Comparison of ENCODE assay signal across 22 cellular contexts in the genomic region with DNA sequence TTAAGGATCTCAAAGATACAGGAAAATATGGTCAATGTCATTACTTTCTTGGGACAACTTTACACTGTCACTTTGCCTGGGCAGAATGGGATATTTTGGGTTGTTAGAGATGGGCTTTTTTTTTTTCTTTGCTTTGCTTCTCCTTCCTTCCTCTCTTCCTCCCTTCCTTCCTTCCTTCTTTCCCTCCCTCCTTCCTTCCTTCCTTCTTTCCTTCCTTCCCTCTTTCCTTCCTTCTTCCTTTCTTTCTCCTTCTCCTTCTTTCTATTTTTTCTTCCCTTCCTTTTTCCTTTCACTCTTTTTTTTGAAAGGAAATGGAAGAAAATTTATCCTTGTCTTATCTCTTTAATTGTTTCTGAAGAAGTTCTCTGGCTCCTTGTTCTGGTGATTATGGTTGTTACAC.
DNase-seq lines count a peak whose midpoint lies in the region; ATAC-seq, FAIRE-seq and TF ChIP-seq lines count a peak whose summit lies in the region.
"Had no signal": no experiment of that assay in that cellular context is flagged by ENCODE, and none has a peak within 500 bp of the region (broad histone marks: within the 10 kb centered on the region; RNA-seq: fewer than 3 reads in every experiment).

No MANE protein-coding gene starts in this region.

- H3K27ac ChIP-seq in HEK293 (ENCODE audit: extremely low read depth, low read depth, low read length) = no peak overlapping the region
- no peak overlapping the region for H3K27ac ChIP-seq in astrocyte (ENCODE audit: low read depth, low read length)
- H3K27ac ChIP-seq in endothelial cell of umbilical vein (ENCODE audit: insufficient read depth, low read depth, low read length) = no peak overlapping the region
- no peak overlapping the region for H3K27ac ChIP-seq in Karpas-422 (ENCODE audit: low read length)
- H3K27ac ChIP-seq: BLaER1 had no signal

- no peak overlapping the region for H3K4me3 ChIP-seq in HEK293 (ENCODE audit: low read depth, low read length)
- no peak overlapping the region for H3K4me3 ChIP-seq in astrocyte (ENCODE audit: insufficient read depth, low read depth, low read length)
- no peak overlapping the region for H3K4me3 ChIP-seq in endothelial cell of umbilical vein (replicated peaks in 1 of 3; ENCODE audit: insufficient read depth in 1 of 3, low read depth in 1 of 3, low read length in 3 of 3)
- no peak overlapping the region for H3K4me3 ChIP-seq in Karpas-422 (ENCODE audit: low read length)
- H3K4me3 ChIP-seq: BLaER1 had no signal

- ATAC-seq in stimulated activated memory B cell treated with anti-CD40 and anti-IgM and Interleukin-4, amounts not matched to agents 10 μg/mL and 1 μg/mL and 100 μg/mL, for 72 hours = no peak

- DNase-seq in astrocyte (ENCODE audit: low read depth) (no peak), endothelial cell of umbilical vein (ENCODE audit: low read depth, low spot score) (no peak), middle frontal gyrus (ENCODE audit: extremely low spot score, low spot score) (no peak), NCI-H69 (lab: John Stamatoyannopoulos, UW) (no peak), urothelium cell line (ENCODE audit: low spot score) (no peak), Karpas-422 (no peak)
- DNase-seq: 8988T; ACHN; BE2C; C1 segment of cervical spinal cord; CD4-positive, alpha-beta memory T cell; CD4-positive, CD25-positive, alpha-beta regulatory T cell; CD8-positive, alpha-beta memory T cell; COR-L47; GF-D8 had no signal

- peak overlapping the region; percentile 75 for H3K27ac Mint-ChIP-seq in astrocyte (ENCODE audit: unreplicated experiment)
- peak overlapping the region; percentile 28 for H3K27ac Mint-ChIP-seq in stimulated activated memory B cell treated with anti-CD40 and anti-IgM and Interleukin-4, amounts not matched to agents 10 μg/mL and 1 μg/mL and 100 μg/mL, for 72 hours
- H3K27ac Mint-ChIP-seq: CD4-positive, alpha-beta memory T cell; CD8-positive, alpha-beta memory T cell had no signal

- no TSS peak for BruUV-seq in endothelial cell of umbilical vein (replicated peaks; lab: Mats Ljungman, UMichigan)

- no peaks in the 10 kb centered on the region for H3K36me3 ChIP-seq in HEK293 (ENCODE audit: control insufficient read depth in 2 of 2, insufficient read depth in 1 of 2, low read length in 2 of 2)
- no peaks in the 10 kb centered on the region for H3K36me3 ChIP-seq in astrocyte (ENCODE audit: insufficient read depth, low read length)
- H3K36me3 ChIP-seq in endothelial cell of umbilical vein (ENCODE audit: control insufficient read depth in 2 of 2, extremely low read depth in 1 of 2, insufficient read depth in 2 of 2, low read length in 2 of 2) = no peaks in the 10 kb centered on the region
- H3K36me3 ChIP-seq in Karpas-422 (ENCODE audit: insufficient read depth, low read length) = no peaks in the 10 kb centered on the region
- H3K36me3 ChIP-seq: BE2C, BLaER1 had no signal

- H3K9me3 ChIP-seq in HEK293 (ENCODE audit: control insufficient read depth, insufficient read depth, low read depth, low read length) (no peaks in the 10 kb centered on the region), astrocyte (ENCODE audit: insufficient read depth, low read depth, low read length) (no peaks in the 10 kb centered on the region), endothelial cell of umbilical vein (replicated peaks; ENCODE audit: control insufficient read depth, insufficient read depth, low read length) (no peaks in the 10 kb centered on the region), Karpas-422 (ENCODE audit: low read length) (no peaks in the 10 kb centered on the region; the same call in 1 of the 2 replicates)
- H3K9me3 ChIP-seq: BE2C had no signal

- CTCF ChIA-PET in HEK293 (lab: Yijun Ruan, JAX) (no interaction called here), endothelial cell of umbilical vein (lab: Charles Lee) (no interaction called here)

- FAIRE-seq in astrocyte (lab: Jason Lieb, UNC) (no peak), endothelial cell of umbilical vein (lab: Jason Lieb, UNC) (peak; percentile 8), urothelium cell line (lab: Jason Lieb, UNC) (no peak)
- FAIRE-seq: A204.1, G401.6, GM12891 had no signal

- intact Hi-C loops in endothelial cell of umbilical vein (cut with micrococcal nuclease) = no loop called here

- H3K4me3 Mint-ChIP-seq in astrocyte (ENCODE audit: unreplicated experiment) = no peak overlapping the region
- no peak overlapping the region for H3K4me3 Mint-ChIP-seq in stimulated activated memory B cell treated with anti-CD40 and anti-IgM and Interleukin-4, amounts not matched to agents 10 μg/mL and 1 μg/mL and 100 μg/mL, for 72 hours
- H3K4me3 Mint-ChIP-seq: CD14-positive monocyte; CD4-positive, alpha-beta memory T cell; CD4-positive, CD25-positive, alpha-beta regulatory T cell; CD8-positive, alpha-beta memory T cell had no signal

- no peak overlapping the region for H2AFZ ChIP-seq in astrocyte (ENCODE audit: low read depth, low read length)
- H2AFZ ChIP-seq in endothelial cell of umbilical vein (ENCODE audit: low read depth, low read length) = no peak overlapping the region
- H2AFZ ChIP-seq in Karpas-422 (ENCODE audit: low read length) = no peak overlapping the region

- H3K27me3 Mint-ChIP-seq in astrocyte (ENCODE audit: low read depth, unreplicated experiment) = no peaks in the 10 kb centered on the region
- H3K27me3 Mint-ChIP-seq in stimulated activated memory B cell treated with anti-CD40 and anti-IgM and Interleukin-4, amounts not matched to agents 10 μg/mL and 1 μg/mL and 100 μg/mL, for 72 hours = peaks cover 12% of the 10 kb centered on the region

- no peaks in the 10 kb centered on the region for H3K9me1 ChIP-seq in endothelial cell of umbilical vein (replicated peaks; ENCODE audit: control insufficient read depth, extremely low read depth, insufficient read depth, low read length)

- H3K36me3 Mint-ChIP-seq in astrocyte (ENCODE audit: low read depth, unreplicated experiment) = no peaks in the 10 kb centered on the region
- H3K36me3 Mint-ChIP-seq in stimulated activated memory B cell treated with anti-CD40 and anti-IgM and Interleukin-4, amounts not matched to agents 10 μg/mL and 1 μg/mL and 100 μg/mL, for 72 hours = no peaks in the 10 kb centered on the region
- H3K36me3 Mint-ChIP-seq: CD14-positive monocyte; CD4-positive, alpha-beta memory T cell; CD4-positive, CD25-positive, alpha-beta regulatory T cell; CD8-positive, alpha-beta memory T cell had no signal

- H4K20me1 ChIP-seq in astrocyte (ENCODE audit: insufficient read depth, low read length) = no peaks in the 10 kb centered on the region
- H4K20me1 ChIP-seq in endothelial cell of umbilical vein (replicated peaks; ENCODE audit: control insufficient read depth, extremely low read depth, insufficient read depth, low read length) = no peaks in the 10 kb centered on the region
- no peaks in the 10 kb centered on the region for H4K20me1 ChIP-seq in Karpas-422 (ENCODE audit: insufficient read depth, low read depth, low read length)
- H4K20me1 ChIP-seq: BLaER1 had no signal

- peaks cover 58% of the 10 kb centered on the region for H3K4me1 Mint-ChIP-seq in astrocyte (ENCODE audit: low read depth, unreplicated experiment)
- H3K4me1 Mint-ChIP-seq in stimulated activated memory B cell treated with anti-CD40 and anti-IgM and Interleukin-4, amounts not matched to agents 10 μg/mL and 1 μg/mL and 100 μg/mL, for 72 hours = peaks cover 24% of the 10 kb centered on the region
- H3K4me1 Mint-ChIP-seq: CD14-positive monocyte; CD4-positive, alpha-beta memory T cell; CD4-positive, CD25-positive, alpha-beta regulatory T cell; CD8-positive, alpha-beta memory T cell had no signal

- H3K4me1 ChIP-seq in HEK293 (ENCODE audit: control insufficient read depth, insufficient read depth, low read length) (no peaks in the 10 kb centered on the region), astrocyte (ENCODE audit: insufficient read depth, low read length) (peaks cover 47% of the 10 kb centered on the region), endothelial cell of umbilical vein (ENCODE audit: control insufficient read depth, extremely low read depth, insufficient read depth, low read length) (peaks cover 8% of the 10 kb centered on the region), Karpas-422 (ENCODE audit: low read length) (no peaks in the 10 kb centered on the region)
- H3K4me1 ChIP-seq: BE2C, BLaER1 had no signal

- dilution Hi-C loops in endothelial cell of umbilical vein (cut with MboI; ENCODE audit: extremely low pct_ligation_motif_present, low sequenced_read_pairs) = no loop called here

- no peaks in the 10 kb centered on the region for H3K9me2 ChIP-seq in Karpas-422 (replicated peaks; ENCODE audit: insufficient read depth, low read length)

- no peak overlapping the region for H3K9ac ChIP-seq in astrocyte (ENCODE audit: low read length)
- no peak overlapping the region for H3K9ac ChIP-seq in endothelial cell of umbilical vein (replicated peaks; ENCODE audit: extremely low read depth, insufficient read depth, low read length)
- H3K9ac ChIP-seq in Karpas-422 (ENCODE audit: low read length) = no peak overlapping the region
- H3K9ac ChIP-seq: BLaER1 had no signal

- POLR2A ChIA-PET in HEK293 (lab: Yijun Ruan, JAX) (no interaction called here), endothelial cell of umbilical vein (lab: Charles Lee) (no interaction called here)

- H3K9me3 Mint-ChIP-seq in astrocyte (ENCODE audit: unreplicated experiment) = peaks cover 6% of the 10 kb centered on the region
- H3K9me3 Mint-ChIP-seq in stimulated activated memory B cell treated with anti-CD40 and anti-IgM and Interleukin-4, amounts not matched to agents 10 μg/mL and 1 μg/mL and 100 μg/mL, for 72 hours = peaks cover 7% of the 10 kb centered on the region

- no peaks in the 10 kb centered on the region for H3K79me2 ChIP-seq in astrocyte (ENCODE audit: insufficient read depth, low read length)
- no peaks in the 10 kb centered on the region for H3K79me2 ChIP-seq in endothelial cell of umbilical vein (ENCODE audit: control insufficient read depth, insufficient read depth, low read length)
- no peaks in the 10 kb centered on the region for H3K79me2 ChIP-seq in Karpas-422 (ENCODE audit: low read length)

- H3K4me2 ChIP-seq in astrocyte (ENCODE audit: low read length) (no peak overlapping the region), endothelial cell of umbilical vein (ENCODE audit: insufficient read depth, low read length) (no peak overlapping the region), Karpas-422 (ENCODE audit: low read depth, low read length, poor library complexity, severe bottlenecking) (no peak overlapping the region)
- H3K4me2 ChIP-seq: BLaER1 had no signal

- no peaks in the 10 kb centered on the region for H3K27me3 ChIP-seq in astrocyte (ENCODE audit: insufficient read depth, low read length)
- H3K27me3 ChIP-seq in endothelial cell of umbilical vein (ENCODE audit: control insufficient read depth in 2 of 2, insufficient read depth in 2 of 2, low read length in 2 of 2) = peaks cover 0 to under 1% of the 10 kb centered on the region in 2 experiments
- no peaks in the 10 kb centered on the region for H3K27me3 ChIP-seq in Karpas-422 (ENCODE audit: low read length)
- H3K27me3 ChIP-seq: BE2C, BLaER1 had no signal

- TF ChIP-seq POLR2A in endothelial cell of umbilical vein (IDR thresholded peaks at IDR 0.05; ENCODE audit: low read depth, low read length) = no peak

- TF ChIP-seq CTCF in HEK293 (tag by site-specific recombination; IDR thresholded peaks at IDR 0.05) = no peak
- no peak for TF ChIP-seq CTCF in astrocyte (IDR thresholded peaks at IDR 0.05; ENCODE audit: insufficient read depth, low read depth, low read length)
- no peak for TF ChIP-seq CTCF in endothelial cell of umbilical vein (IDR thresholded peaks at IDR 0.05; ENCODE audit: extremely low read depth in 1 of 2, insufficient read depth in 1 of 2, low read depth in 1 of 2, low read length in 2 of 2)
